8 cellular contexts compared by ENCODE assay signal in genomic region chr1:147669475-147670318, GRCh38. TPM values are rescaled to one million over a fixed set of nuclear protein-coding genes. Genes with fewer than 3 reads are reported as not detected.
DNase-seq lines count a peak whose midpoint lies in the region; ATAC-seq and TF ChIP-seq lines count a peak whose summit lies in the region.

No MANE protein-coding gene starts in this region.

- no peaks in the 10 kb centered on the region for H3K9me2 ChIP-seq in OCI-LY1 (ENCODE audit: low read depth, low read length)
- no peaks in the 10 kb centered on the region for H3K9me2 ChIP-seq in neural cell (ENCODE audit: insufficient read depth, low read length)

- H3K4me2 ChIP-seq in OCI-LY1 (ENCODE audit: low read length) (peak overlapping the region; percentile 94), neural cell (ENCODE audit: low read length) (no peak overlapping the region)

- peak overlapping the region; percentile 62 for H3K4me3 ChIP-seq in BJ (ENCODE audit: low read depth, low read length)
- peak overlapping the region; percentile 66 for H3K4me3 ChIP-seq in OCI-LY1 (ENCODE audit: low read depth, low read length, poor library complexity, severe bottlenecking)
- peak overlapping the region; percentile 78 for H3K4me3 ChIP-seq in fibroblast of villous mesenchyme (ENCODE audit: low read depth, low read length)
- peak overlapping the region; percentile 70 for H3K4me3 ChIP-seq in neural cell (ENCODE audit: low read length)
- peak overlapping the region; percentile 79 to 83 for H3K4me3 ChIP-seq in tibial artery

- H3K27me3 Mint-ChIP-seq in activated T-helper 17 cell treated with anti-CD3 and anti-CD28 coated beads, Interleukin-2, amount 50 U/mL, for 72 hours, result no peaks in the 10 kb centered on the region

- intact Hi-C loops in tibial artery (cut with DNase I; ENCODE audit: low total_unique reads), result no loop called here

- no peaks in the 10 kb centered on the region for H3K36me3 Mint-ChIP-seq in activated T-helper 17 cell treated with anti-CD3 and anti-CD28 coated beads, Interleukin-2, amount 50 U/mL, for 72 hours (ENCODE audit: low read depth)

- H4K20me1 ChIP-seq in OCI-LY1 (ENCODE audit: insufficient read depth, low read length) (no peaks in the 10 kb centered on the region), neural cell (ENCODE audit: insufficient read depth) (no peaks in the 10 kb centered on the region)

- H3K27ac ChIP-seq in OCI-LY1 (ENCODE audit: low read depth, low read length, poor library complexity, severe bottlenecking) (no peak overlapping the region), neural cell (ENCODE audit: low read length) (no peak overlapping the region), tibial artery (peak overlapping the region; percentile 75 to 90)

- no peak for TF ChIP-seq EP300 in neural cell (conservative IDR thresholded peaks at IDR 0.05; ENCODE audit: poor library complexity, severe bottlenecking)

- DNase-seq in BJ (ENCODE audit: low read depth), result no peak
- DNase-seq in fibroblast of villous mesenchyme (ENCODE audit: low read depth), result peak; percentile 51
- DNase-seq in tibial artery, result peak; percentile 23 to 77

- H3K27ac Mint-ChIP-seq in activated T-helper 17 cell treated with anti-CD3 and anti-CD28 coated beads, Interleukin-2, amount 50 U/mL, for 72 hours, result peak overlapping the region; percentile 88

- H3F3A ChIP-seq in OCI-LY1 (ENCODE audit: insufficient read depth, low read length) (no peaks in the 10 kb centered on the region), neural cell (ENCODE audit: insufficient read depth, low read length, poor library complexity, severe bottlenecking) (no peaks in the 10 kb centered on the region)

- TF ChIP-seq CTCF in BJ (IDR thresholded peaks at IDR 0.05; ENCODE audit: insufficient read depth, low read depth, low read length) (no peak), OCI-LY1 (IDR thresholded peaks at IDR 0.05; ENCODE audit: low read length) (no peak), fibroblast of villous mesenchyme (IDR thresholded peaks at IDR 0.05; ENCODE audit: insufficient read depth, low read depth, low read length) (no peak), neural cell (IDR thresholded peaks at IDR 0.05; ENCODE audit: poor library complexity, severe bottlenecking) (no peak), tibial artery (IDR thresholded peaks at IDR 0.05) (no peak)

- no peaks in the 10 kb centered on the region for H3K9me3 Mint-ChIP-seq in activated T-helper 17 cell treated with anti-CD3 and anti-CD28 coated beads, Interleukin-2, amount 50 U/mL, for 72 hours

- peaks cover 15% of the 10 kb centered on the region for H3K4me1 Mint-ChIP-seq in activated T-helper 17 cell treated with anti-CD3 and anti-CD28 coated beads, Interleukin-2, amount 50 U/mL, for 72 hours

- CTCF ChIA-PET in BJ (lab: Yijun Ruan, JAX), result interaction anchor here (0.6 to 1.7 kb wide), 4 partner anchors 8 to 658 kb away, joined by 3 to 4 read pairs (median 4); no protein-coding TSS in a partner anchor

- TF ChIP-seq RAD21 in neural cell (conservative IDR thresholded peaks at IDR 0.05), result no peak

- no peaks in the 10 kb centered on the region for H3K79me2 ChIP-seq in OCI-LY1 (ENCODE audit: insufficient read depth, low read length)
- no peaks in the 10 kb centered on the region for H3K79me2 ChIP-seq in neural cell (replicated peaks; ENCODE audit: insufficient read depth, low read length)

- H2AFZ ChIP-seq in OCI-LY1 (ENCODE audit: low read length), result peak overlapping the region; percentile 17; the same call in 1 of the 2 replicates
- H2AFZ ChIP-seq in neural cell (ENCODE audit: low read depth, low read length), result peak overlapping the region; percentile 33

- no peaks in the 10 kb centered on the region for H3K27me3 ChIP-seq in BJ (ENCODE audit: control insufficient read depth, insufficient read depth, low read length)
- no peaks in the 10 kb centered on the region for H3K27me3 ChIP-seq in OCI-LY1 (ENCODE audit: insufficient read depth, low read length)
- H3K27me3 ChIP-seq in neural cell (ENCODE audit: insufficient read depth, low read depth, low read length), result peaks cover 9% of the 10 kb centered on the region
- no peaks in the 10 kb centered on the region for H3K27me3 ChIP-seq in tibial artery

- peak overlapping the region; percentile 90 for H3K4me3 Mint-ChIP-seq in activated T-helper 17 cell treated with anti-CD3 and anti-CD28 coated beads, Interleukin-2, amount 50 U/mL, for 72 hours

- no peaks in the 10 kb centered on the region for H3K9me3 ChIP-seq in OCI-LY1 (ENCODE audit: low read length)
- H3K9me3 ChIP-seq in neural cell (ENCODE audit: low read length), result no peaks in the 10 kb centered on the region
- no peaks in the 10 kb centered on the region for H3K9me3 ChIP-seq in tibial artery

- POLR2A ChIA-PET in BJ (lab: Charles Lee), result no interaction called here

- ATAC-seq in GM18909 (IDR thresholded peaks at IDR 0.05; ENCODE audit: poor library complexity, unreplicated experiment) (peak; percentile 46), HG03159 (IDR thresholded peaks at IDR 0.05; ENCODE audit: unreplicated experiment) (peak; percentile 31)
- ATAC-seq in activated T-helper 17 cell treated with anti-CD3 and anti-CD28 coated beads, Interleukin-2, amount 50 U/mL, for 72 hours (replicated peaks), result peak; percentile 57

- H3K4me1 ChIP-seq in OCI-LY1 (ENCODE audit: insufficient read depth, low read length, severe bottlenecking), result peaks cover 14% of the 10 kb centered on the region
- H3K4me1 ChIP-seq in tibial artery, result peaks cover 0 to 15% (median 6%) of the 10 kb centered on the region in 4 donors

- H3K36me3 ChIP-seq in BJ (ENCODE audit: control insufficient read depth, insufficient read depth, low read length) (no peaks in the 10 kb centered on the region), OCI-LY1 (ENCODE audit: insufficient read depth, low read length) (no peaks in the 10 kb centered on the region), neural cell (ENCODE audit: insufficient read depth, low read length) (no peaks in the 10 kb centered on the region), tibial artery (no peaks in the 10 kb centered on the region)

- H3K9ac ChIP-seq in OCI-LY1 (ENCODE audit: low read length), result peak overlapping the region; percentile 64
- H3K9ac ChIP-seq in neural cell (ENCODE audit: low read length), result no peak overlapping the region

TF ChIP-seq in neural cell, 6 proteins besides CTCF, POLR2A, EP300 and RAD21:
- no peak for TF ChIP-seq SMC3 (conservative IDR thresholded peaks at IDR 0.05; ENCODE audit: poor library complexity)
- no peak for TF ChIP-seq POLR2AphosphoS5 (IDR thresholded peaks at IDR 0.05)
- TF ChIP-seq TAF1 (IDR thresholded peaks at IDR 0.05; ENCODE audit: low read depth), result no peak
- TF ChIP-seq MXI1 (conservative IDR thresholded peaks at IDR 0.05; ENCODE audit: poor library complexity, severe bottlenecking), result no peak
- no peak for TF ChIP-seq REST (IDR thresholded peaks at IDR 0.05; ENCODE audit: borderline replicate concordance)
- no peak for TF ChIP-seq EZH2 (IDR thresholded peaks at IDR 0.05; ENCODE audit: borderline replicate concordance, insufficient read depth, low read length, poor library complexity, severe bottlenecking)
TF ChIP-seq in neural cell: peak in this region for 0.

RNA-seq across cellular contexts. Expression of gene ACP6, which starts 0.6 kb away (rescaled TPM):
- 14.0 and 14.8 TPM in 2 replicates for polyA plus RNA-seq in BJ (2011; rRNA removed)
- 4.7 and 15.2 TPM in 2 replicates for polyA minus RNA-seq in BJ (2011; rRNA and poly(A)+ RNA removed)
- total RNA-seq in activated T-helper 17 cell treated with anti-CD3 and anti-CD28 coated beads, Interleukin-2, amount 50 U/mL, for 72 hours, result 10 to 100 TPM; 10.9 to 12.0 TPM
- total RNA-seq in fibroblast of villous mesenchyme, result 4.8 and 6.0 TPM in 2 replicates
- 2.9 and 5.0 TPM in 2 replicates for polyA plus RNA-seq in neural cell
- 2.4 and 2.7 TPM in 2 replicates for polyA minus RNA-seq in neural cell

Comparison
In these comparisons a context has a peak if more than half of its experiments do, and no peak if none do; other contexts are left out.
1. H3K27ac ChIP-seq: peak in tibial artery (2 of 2); none in OCI-LY1 (single experiment) and neural cell (single experiment).
2. Peak in every context shown above with its lines, with median percentiles within 50 percentile points of each other: H3K4me3 ChIP-seq and ATAC-seq.